Comparison of ENCODE assay signal across 7 cellular contexts in genomic region chr7:28351450-28351849, GRCh38.
"Had no signal": no experiment of that assay in that cellular context is flagged by ENCODE, and none has a peak within 500 bp of the region (broad histone marks: within the 10 kb centered on the region; RNA-seq: fewer than 3 reads in every experiment).

No MANE protein-coding gene starts in this region.

- ATAC-seq: GM12878 had no signal

- H3K4me3 ChIP-seq: GM12878 had no signal

- DNase-seq: GDM1, GF-D8 had no signal

- FAIRE-seq: GM12878, GM12891, GM12892, GM18507, GM19239 had no signal
